Comparison of ENCODE assay signal across 9 cellular contexts in genomic region chr3:18900994-18901393, GRCh38.
A peak's percentile ranks its signal among the peaks of the same experiment; 100 is the strongest.
DNase-seq lines count a peak whose midpoint lies in the region; ATAC-seq and TF ChIP-seq lines count a peak whose summit lies in the region.
"Had no signal": no experiment of that assay in that cellular context is flagged by ENCODE, and none has a peak within 500 bp of the region (broad histone marks: within the 10 kb centered on the region; RNA-seq: fewer than 3 reads in every experiment).

No MANE protein-coding gene starts in this region.

- no peaks in the 10 kb centered on the region for H3K27me3 ChIP-seq in left lung

- H3K4me1 ChIP-seq in left lung, result no peaks in the 10 kb centered on the region

- no peak overlapping the region for H3K4me3 ChIP-seq in left lung

- no peaks in the 10 kb centered on the region for H3K36me3 ChIP-seq in left lung

- ATAC-seq in GM18867 (IDR thresholded peaks at IDR 0.05; ENCODE audit: unreplicated experiment), result peak; percentile 91
- ATAC-seq in HG02610 (IDR thresholded peaks at IDR 0.05; ENCODE audit: unreplicated experiment), result peak; percentile 84
- peak; percentile 73 for ATAC-seq in HG03521 (IDR thresholded peaks at IDR 0.05; ENCODE audit: unreplicated experiment)
- peak; percentile 61 for ATAC-seq in left lung

- TF ChIP-seq CTCF in left lung (IDR thresholded peaks at IDR 0.05), result no peak

- no peaks in the 10 kb centered on the region for H3K9me3 ChIP-seq in left lung

- intact Hi-C loops in left lung (cut with DNase I), result no loop called here

- H3K27ac ChIP-seq in left lung, result no peak overlapping the region

- DNase-seq in left lung (no peak), NCI-H345 treated with DMSO at 0.1 percent for 48 hours (lab: John Stamatoyannopoulos, UW; ENCODE audit: unreplicated experiment) (no peak), NCI-H2029 (lab: John Stamatoyannopoulos, UW) (no peak), HuH-7 (ENCODE audit: low spot score) (no peak), HCEC 1CT (no peak)
- DNase-seq: NCI-H69 had no signal
